Comparison of ENCODE assay signal across 16 cellular contexts in genomic region chr3:123246846-123247245, GRCh38. TPM values are rescaled to one million over a fixed set of nuclear protein-coding genes. Genes with fewer than 3 reads are reported as not detected.
DNase-seq lines count a peak whose midpoint lies in the region; ATAC-seq, FAIRE-seq and TF ChIP-seq lines count a peak whose summit lies in the region.
"Had no signal": no experiment of that assay in that cellular context is flagged by ENCODE, and none has a peak within 500 bp of the region (broad histone marks: within the 10 kb centered on the region; RNA-seq: fewer than 3 reads in every experiment).

No MANE protein-coding gene starts in this region.

- ATAC-seq in Right ventricle myocardium superior (ENCODE audit: poor library complexity) (peak; percentile 31), right lobe of liver (peak; percentile 90 to 92 (median 91)), GM18907 (IDR thresholded peaks at IDR 0.05; ENCODE audit: unreplicated experiment) (no peak), GM21717 (IDR thresholded peaks at IDR 0.05; ENCODE audit: unreplicated experiment) (no peak)

- H3K9me3 ChIP-seq in right atrium auricular region (no peaks in the 10 kb centered on the region), right lobe of liver (no peaks in the 10 kb centered on the region), small intestine (ENCODE audit: control insufficient read depth, low read depth) (no peaks in the 10 kb centered on the region)

- peaks cover 5% of the 10 kb centered on the region for H3K36me3 ChIP-seq in right atrium auricular region
- peaks cover 0 to 3% (median 0%) of the 10 kb centered on the region in 4 donors for H3K36me3 ChIP-seq in right lobe of liver
- H3K36me3 ChIP-seq in small intestine (ENCODE audit: control insufficient read depth in 2 of 2, insufficient read depth in 2 of 2, low read length in 2 of 2), result peaks cover 2% of the 10 kb centered on the region in 2 donors

- DNase-seq in Right ventricle myocardium superior (no peak), right atrium auricular region (ENCODE audit: low spot score) (no peak), astrocyte of the hippocampus (ENCODE audit: low read depth, low spot score) (peak; percentile 2), right lobe of liver (peak; percentile 23 to 77 (median 61)), small intestine (peak; percentile 55), head of caudate nucleus (no peak)
- DNase-seq: C1 segment of cervical spinal cord, DMS 273 treated with DMSO at 0.1 percent for 48 hours, H7, NCI-H1092, NCI-H146, NCI-H2081 treated with DMSO at 0.1 percent for 48 hours, NCI-H510A treated with DMSO at 0.1 percent for 48 hours had no signal

- no peak overlapping the region for H3K27ac ChIP-seq in right atrium auricular region
- H3K27ac ChIP-seq in right lobe of liver, result no peak overlapping the region
- H3K27ac ChIP-seq in small intestine (ENCODE audit: low read depth in 1 of 2, low read length in 1 of 2), result no peak overlapping the region

- intact Hi-C loops in Right ventricle myocardium superior (cut with DNase I), result no loop called here
- intact Hi-C loops in right lobe of liver (cut with DNase I), result loop anchor here in 1 of 2 donors (5.0 kb wide), 1 partner anchor 40 kb away; no protein-coding TSS in a partner anchor
- intact Hi-C loops in head of caudate nucleus (cut with DNase I), result no loop called here

- H3K4me3 ChIP-seq in right atrium auricular region (no peak overlapping the region), right lobe of liver (no peak overlapping the region), small intestine (ENCODE audit: low read depth in 1 of 2, low read length in 2 of 2) (no peak overlapping the region)

- H3K4me1 ChIP-seq in right atrium auricular region (peaks cover 0 to 16% of the 10 kb centered on the region in 2 donors), right lobe of liver (peaks cover 0 to 29% (median 11%) of the 10 kb centered on the region in 4 donors), small intestine (ENCODE audit: control insufficient read depth in 2 of 2, insufficient read depth in 1 of 2, low read depth in 1 of 2, low read length in 1 of 2) (no peaks in the 10 kb centered on the region)

- no peak for FAIRE-seq in small intestine (lab: Jason Lieb, UNC)
- FAIRE-seq: A204.1 had no signal

- WGBS in right lobe of liver (ENCODE audit: insufficient coverage, low coverage, low lambda C conversion rate, missing lambda C conversion rate), result 21% methylated on average over 3 of the region's 3 CpGs
- WGBS in small intestine, 3 donors, result 23 to 32% (median 26%) methylated on average over 3 of the region's 3 CpGs

- TF ChIP-seq POLR2A in right lobe of liver (IDR thresholded peaks at IDR 0.05), result no peak

- TF ChIP-seq CTCF in right atrium auricular region (IDR thresholded peaks at IDR 0.05) (no peak), right lobe of liver (IDR thresholded peaks at IDR 0.05) (no peak)

- H3K27me3 ChIP-seq in right atrium auricular region (no peaks in the 10 kb centered on the region), right lobe of liver (no peaks in the 10 kb centered on the region), small intestine (ENCODE audit: control insufficient read depth in 2 of 2, insufficient read depth in 2 of 2, low read length in 2 of 2) (no peaks in the 10 kb centered on the region)

RNA-seq across cellular contexts. Expression of gene SEC22A, which starts 45.1 kb away (rescaled TPM):
- total RNA-seq in Right ventricle myocardium superior (6.5 TPM), right atrium auricular region (10 to 100 TPM; 13.7 to 24.2 TPM), right lobe of liver (10 to 100 TPM in 4 of 6 experiments, 1 to 10 TPM in 2; 7.5 to 24.9 (median 11.0) TPM)
- 10 to 100 TPM in 1 of 3 donors, 1 to 10 TPM in 2; 4.6 to 11.7 (median 4.9) TPM for polyA plus RNA-seq in small intestine

Comparison
In these comparisons a context has a peak if more than half of its experiments do, and no peak if none do; other contexts are left out.
1. ATAC-seq: peak in Right ventricle myocardium superior (single experiment) and right lobe of liver (4 of 4); none in GM18907 (single experiment) and GM21717 (single experiment).
2. DNase-seq: peak in astrocyte of the hippocampus (single experiment), right lobe of liver (3 of 3) and small intestine (single experiment); none in Right ventricle myocardium superior (single experiment), right atrium auricular region (single experiment) and head of caudate nucleus (0 of 42).